30 cellular contexts compared by ENCODE assay signal in the genomic region with DNA sequence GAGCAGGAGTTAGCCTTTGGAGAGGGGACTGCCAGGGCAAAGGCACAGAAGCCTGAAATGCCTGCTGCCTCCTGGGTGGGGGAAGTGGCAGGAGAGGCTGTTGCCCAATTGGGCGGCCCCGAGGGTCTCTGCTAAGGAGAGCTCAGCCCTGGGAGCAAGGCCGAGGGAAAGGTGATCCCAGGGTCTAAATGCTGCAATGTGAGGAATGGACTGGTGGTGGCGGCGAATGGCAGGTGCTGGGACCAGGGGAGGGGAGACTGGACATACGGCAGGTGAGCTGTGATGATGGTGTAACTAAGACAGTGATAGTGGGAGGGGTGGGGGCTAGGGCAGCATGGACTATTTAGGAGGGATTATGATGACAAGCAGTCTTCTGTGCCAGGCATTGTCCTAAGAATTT.
DNase-seq lines count a peak whose midpoint lies in the region; ATAC-seq, FAIRE-seq and TF ChIP-seq lines count a peak whose summit lies in the region.
"Had no signal": no experiment of that assay in that cellular context is flagged by ENCODE, and none has a peak within 500 bp of the region (broad histone marks: within the 10 kb centered on the region; RNA-seq: fewer than 3 reads in every experiment).

No MANE protein-coding gene starts in this region.

- CTCF ChIA-PET in WTC11 (lab: Charles Lee) = interaction anchor here (0.5 to 3.0 kb wide), 25 partner anchors 9 to 593 kb away, joined by 3 to 31 read pairs (median 4); no protein-coding TSS in a partner anchor
- CTCF ChIA-PET in HepG2 (lab: Yijun Ruan, JAX; ENCODE audit: low intra/inter-chr PET ratio, low total read pairs) = no interaction called here

- H3K9me3 Mint-ChIP-seq in natural killer cell treated with Interleukin-12 subunit alpha and Interleukin-12 subunit beta and Interleukin-15 and Interleukin-18, amount 100 ng/mL, for 72 hours = no peaks in the 10 kb centered on the region
- no peaks in the 10 kb centered on the region for H3K9me3 Mint-ChIP-seq in natural killer cell
- no peaks in the 10 kb centered on the region for H3K9me3 Mint-ChIP-seq in WTC11
- H3K9me3 Mint-ChIP-seq in mesothelial cell of epicardium = no peaks in the 10 kb centered on the region
- H3K9me3 Mint-ChIP-seq: activated CD4-positive, alpha-beta memory T cell treated with anti-CD3 and anti-CD28 coated beads, Interleukin-2, amount 10 ng/mL, durations not matched to agents 7 days and 5 days; activated naive CD8-positive, alpha-beta T cell treated with anti-CD3 and anti-CD28 coated beads, Interleukin-2, amount 10 ng/mL, durations not matched to agents 7 days and 5 days; activated T-helper 2 cell treated with anti-CD3 and anti-CD28 coated beads, Interferon-gamma antibody, Interleukin-2, Interleukin-4, amounts not matched to agents 10 μg/mL and 5 μg/mL and 100 μg/mL, durations not matched to agents 14 hours and 24 hours and 36 hours; central memory CD8-positive, alpha-beta T cell; HFFc6; stimulated activated memory B cell treated with anti-CD40 and anti-IgM and Interleukin-4, amounts not matched to agents 10 μg/mL and 1 μg/mL and 100 μg/mL, for 72 hours; T-helper 1 cell treated with Interleukin-12 subunit alpha and Interleukin-12 subunit beta and Interleukin-4 antibody, amounts not matched to agents 30 μg/mL and 1 μg/mL, for 36 hours; type B pancreatic cell had no signal

- H3K9me3 ChIP-seq in HepG2 (ENCODE audit: low read length) = no peaks in the 10 kb centered on the region
- H3K9me3 ChIP-seq: gastroesophageal sphincter, sigmoid colon had no signal

- TF ChIP-seq RAD21 in HepG2 (CRISPR knock-in tag; IDR thresholded peaks at IDR 0.05) = no peak

- in situ Hi-C loops in HepG2 (cut with HindIII; ENCODE audit: extremely low pct_ligation_motif_present, low pct_unique_long_range_greater_than_20kb) = no loop called here

- no peak for TF ChIP-seq POLR2A in HepG2 (IDR thresholded peaks at IDR 0.05; ENCODE audit: insufficient read depth in 1 of 2, low read depth in 2 of 2, low read length in 2 of 2)

- peaks cover 72% of the 10 kb centered on the region for H3K4me1 ChIP-seq in HepG2 (ENCODE audit: insufficient read depth, low read length)
- H3K4me1 ChIP-seq: gastroesophageal sphincter had no signal

- H2AFZ ChIP-seq in HepG2 (ENCODE audit: low read length) = no peak overlapping the region

- TF ChIP-seq CTCF in natural killer cell (IDR thresholded peaks at IDR 0.05) (no peak), WTC11 (IDR thresholded peaks at IDR 0.05) (no peak), HepG2 (CRISPR knock-in tag; IDR thresholded peaks at IDR 0.05) (peak; percentile 56), mesothelial cell of epicardium (IDR thresholded peaks at IDR 0.05; ENCODE audit: unreplicated experiment) (no peak)

- no peak for FAIRE-seq in HepG2 (lab: Jason Lieb, UNC)
- FAIRE-seq: astrocyte, endometrium had no signal

- 20% methylated on average over 6 of the region's 6 CpGs for WGBS in HepG2 (ENCODE audit: low lambda C conversion rate)

- BruUV-seq in HepG2 (replicated peaks; lab: Mats Ljungman, UMichigan) = no TSS peak

- H3K4me3 ChIP-seq in HepG2 (replicated peaks in 1 of 3; ENCODE audit: insufficient read depth in 1 of 3, low read depth in 2 of 3, low read length in 3 of 3) = peak overlapping the region in 1 of 3 experiments; percentile 21; a peak in 1 of 6 replicates
- H3K4me3 ChIP-seq: gastroesophageal sphincter, sigmoid colon had no signal

- peaks cover 0 to 9% of the 10 kb centered on the region in 2 donors for H3K4me1 Mint-ChIP-seq in natural killer cell treated with Interleukin-12 subunit alpha and Interleukin-12 subunit beta and Interleukin-15 and Interleukin-18, amount 100 ng/mL, for 72 hours (ENCODE audit: low read depth in 2 of 2)
- peaks cover 0 to 6% of the 10 kb centered on the region in 2 donors for H3K4me1 Mint-ChIP-seq in natural killer cell
- peaks cover 16% of the 10 kb centered on the region for H3K4me1 Mint-ChIP-seq in WTC11
- H3K4me1 Mint-ChIP-seq in mesothelial cell of epicardium = peaks cover 55% of the 10 kb centered on the region
- H3K4me1 Mint-ChIP-seq: activated CD4-positive, alpha-beta memory T cell treated with anti-CD3 and anti-CD28 coated beads, Interleukin-2, amount 10 ng/mL, durations not matched to agents 7 days and 5 days; activated naive CD8-positive, alpha-beta T cell treated with anti-CD3 and anti-CD28 coated beads, Interleukin-2, amount 10 ng/mL, durations not matched to agents 7 days and 5 days; central memory CD8-positive, alpha-beta T cell; stimulated activated memory B cell treated with anti-CD40 and anti-IgM and Interleukin-4, amounts not matched to agents 10 μg/mL and 1 μg/mL and 100 μg/mL, for 72 hours had no signal

- H3K9ac ChIP-seq in HepG2 (ENCODE audit: insufficient read depth, low read depth, low read length) = no peak overlapping the region; the same call in 1 of the 2 replicates

- no peak overlapping the region for H3K27ac ChIP-seq in HepG2 (ENCODE audit: extremely low read length, insufficient read depth, low read length)
- H3K27ac ChIP-seq: gastroesophageal sphincter, sigmoid colon had no signal

- H3K27me3 Mint-ChIP-seq in natural killer cell treated with Interleukin-12 subunit alpha and Interleukin-12 subunit beta and Interleukin-15 and Interleukin-18, amount 100 ng/mL, for 72 hours = no peaks in the 10 kb centered on the region
- H3K27me3 Mint-ChIP-seq in natural killer cell (ENCODE audit: low read depth in 2 of 2) (peaks cover 0 to 2% of the 10 kb centered on the region in 2 donors), WTC11 (ENCODE audit: low read depth) (no peaks in the 10 kb centered on the region), mesothelial cell of epicardium (ENCODE audit: low read depth) (no peaks in the 10 kb centered on the region)
- H3K27me3 Mint-ChIP-seq: activated CD4-positive, alpha-beta memory T cell treated with anti-CD3 and anti-CD28 coated beads, Interleukin-2, amount 10 ng/mL, durations not matched to agents 7 days and 5 days; central memory CD8-positive, alpha-beta T cell; progenitor cell of endocrine pancreas had no signal

- TF ChIP-seq EP300 in HepG2 (IDR thresholded peaks at IDR 0.05; ENCODE audit: low read depth in 2 of 2, low read length in 2 of 2) (no peak), HepG2 (CRISPR knock-in tag; IDR thresholded peaks at IDR 0.05; ENCODE audit: borderline replicate concordance) (no peak)

- H3K36me3 Mint-ChIP-seq in natural killer cell treated with Interleukin-12 subunit alpha and Interleukin-12 subunit beta and Interleukin-15 and Interleukin-18, amount 100 ng/mL, for 72 hours = no peaks in the 10 kb centered on the region
- H3K36me3 Mint-ChIP-seq in natural killer cell (no peaks in the 10 kb centered on the region), WTC11 (no peaks in the 10 kb centered on the region), mesothelial cell of epicardium (no peaks in the 10 kb centered on the region)
- H3K36me3 Mint-ChIP-seq: activated naive CD8-positive, alpha-beta T cell treated with anti-CD3 and anti-CD28 coated beads, Interleukin-2, amount 10 ng/mL, durations not matched to agents 7 days and 5 days; stimulated activated memory B cell treated with anti-CD40 and anti-IgM and Interleukin-4, amounts not matched to agents 10 μg/mL and 1 μg/mL and 100 μg/mL, for 72 hours; type B pancreatic cell had no signal

- peak; percentile 46 for DNase-seq in natural killer cell treated with Interleukin-12 subunit alpha and Interleukin-12 subunit beta and Interleukin-15 and Interleukin-18, amount 100 ng/mL, for 72 hours (ENCODE audit: low spot score)
- DNase-seq in natural killer cell = no peak
- DNase-seq in WTC11 (ENCODE audit: low spot score) = peak; percentile 48
- DNase-seq in HepG2 (ENCODE audit: low spot score) = no peak
- no peak for DNase-seq in mesothelial cell of epicardium (ENCODE audit: low spot score in 2 of 2, unreplicated experiment in 2 of 2)
- no peak for DNase-seq in NK-92 (lab: John Stamatoyannopoulos, UW; ENCODE audit: unreplicated experiment)
- DNase-seq: activated CD4-positive, alpha-beta memory T cell treated with anti-CD3 and anti-CD28 coated beads, Interleukin-2, amount 10 ng/mL, durations not matched to agents 7 days and 5 days; activated CD4-positive, alpha-beta T cell treated with anti-CD3 and anti-CD28 coated beads for 1 hour; activated naive CD8-positive, alpha-beta T cell treated with anti-CD3 and anti-CD28 coated beads, Interleukin-2, amount 10 ng/mL, durations not matched to agents 7 days and 5 days; C1 segment of cervical spinal cord; Calu3; HFFc6; hippocampal formation; NCI-H187; NCI-H2171; NCI-H524 treated with DMSO at 0.1 percent for 48 hours; RPMI8226; sigmoid colon; stimulated activated CD4-positive, alpha-beta T cell treated with anti-CD3 and anti-CD28 coated beads, Interleukin-4, amount 100 ng/mL, for 4 hours; substantia nigra had no signal

- H3K79me2 ChIP-seq in HepG2 (ENCODE audit: insufficient read depth, low read length) = no peaks in the 10 kb centered on the region

- POLR2A ChIA-PET in WTC11 (lab: Charles Lee) = no interaction called here
- POLR2A ChIA-PET in HepG2 (lab: Yijun Ruan, JAX) = no interaction called here

- no peak for ATAC-seq in natural killer cell treated with Interleukin-12 subunit alpha and Interleukin-12 subunit beta and Interleukin-15 and Interleukin-18, amount 100 ng/mL, for 72 hours
- ATAC-seq in natural killer cell (no peak), WTC11 (peak; percentile 74), HepG2 (peak; percentile 20), GM21786 (IDR thresholded peaks at IDR 0.05; ENCODE audit: unreplicated experiment) (no peak)
- ATAC-seq: gastroesophageal sphincter; stimulated activated memory B cell treated with anti-CD40 and anti-IgM and Interleukin-4, amounts not matched to agents 10 μg/mL and 1 μg/mL and 100 μg/mL, for 72 hours had no signal

- no peaks in the 10 kb centered on the region for H4K20me1 ChIP-seq in HepG2 (ENCODE audit: insufficient read depth, low read length)

- H3K36me3 ChIP-seq in HepG2 (replicated peaks in 1 of 2; ENCODE audit: control insufficient read depth in 1 of 2, insufficient read depth in 2 of 2, low read length in 2 of 2) = no peaks in the 10 kb centered on the region

- peak overlapping the region; percentile 74 for H3K4me2 ChIP-seq in HepG2 (ENCODE audit: low read depth, low read length)

- intact Hi-C loops in natural killer cell (cut with micrococcal nuclease) = no loop called here
- intact Hi-C loops in HepG2 (cut with micrococcal nuclease; ENCODE audit: unreplicated experiment) = no loop called here

- no peak overlapping the region for H3K27ac Mint-ChIP-seq in natural killer cell treated with Interleukin-12 subunit alpha and Interleukin-12 subunit beta and Interleukin-15 and Interleukin-18, amount 100 ng/mL, for 72 hours
- H3K27ac Mint-ChIP-seq in natural killer cell (no peak overlapping the region), WTC11 (no peak overlapping the region), mesothelial cell of epicardium (no peak overlapping the region)
- H3K27ac Mint-ChIP-seq: activated CD4-positive, alpha-beta memory T cell treated with anti-CD3 and anti-CD28 coated beads, Interleukin-2, amount 10 ng/mL, durations not matched to agents 7 days and 5 days; activated naive CD8-positive, alpha-beta T cell treated with anti-CD3 and anti-CD28 coated beads, Interleukin-2, amount 10 ng/mL, durations not matched to agents 7 days and 5 days; activated T-helper 2 cell treated with anti-CD3 and anti-CD28 coated beads, Interferon-gamma antibody, Interleukin-2, Interleukin-4, amounts not matched to agents 10 μg/mL and 5 μg/mL and 100 μg/mL, durations not matched to agents 14 hours and 24 hours and 36 hours; HFFc6; stimulated activated memory B cell treated with anti-CD40 and anti-IgM and Interleukin-4, amounts not matched to agents 10 μg/mL and 1 μg/mL and 100 μg/mL, for 72 hours; T-helper 1 cell treated with Interleukin-12 subunit alpha and Interleukin-12 subunit beta and Interleukin-4 antibody, amounts not matched to agents 30 μg/mL and 1 μg/mL, for 36 hours; type B pancreatic cell had no signal

- no peak overlapping the region for H3K4me3 Mint-ChIP-seq in natural killer cell treated with Interleukin-12 subunit alpha and Interleukin-12 subunit beta and Interleukin-15 and Interleukin-18, amount 100 ng/mL, for 72 hours
- H3K4me3 Mint-ChIP-seq in natural killer cell (no peak overlapping the region), WTC11 (no peak overlapping the region), mesothelial cell of epicardium (no peak overlapping the region)
- H3K4me3 Mint-ChIP-seq: activated CD4-positive, alpha-beta memory T cell treated with anti-CD3 and anti-CD28 coated beads, Interleukin-2, amount 10 ng/mL, durations not matched to agents 7 days and 5 days; activated naive CD8-positive, alpha-beta T cell treated with anti-CD3 and anti-CD28 coated beads, Interleukin-2, amount 10 ng/mL, durations not matched to agents 7 days and 5 days; central memory CD8-positive, alpha-beta T cell; HFFc6; stimulated activated memory B cell treated with anti-CD40 and anti-IgM and Interleukin-4, amounts not matched to agents 10 μg/mL and 1 μg/mL and 100 μg/mL, for 72 hours; T-helper 1 cell treated with Interleukin-12 subunit alpha and Interleukin-12 subunit beta and Interleukin-4 antibody, amounts not matched to agents 30 μg/mL and 1 μg/mL, for 36 hours; type B pancreatic cell had no signal

- peaks cover 0 to 3% of the 10 kb centered on the region in 2 experiments; a peak in 4 of 5 replicates for H3K27me3 ChIP-seq in HepG2 (ENCODE audit: control insufficient read depth in 1 of 2, insufficient read depth in 2 of 2, low read length in 2 of 2)
- H3K27me3 ChIP-seq: gastroesophageal sphincter, sigmoid colon had no signal

Comparison
In these comparisons a context has a peak if more than half of its experiments do, and no peak if none do; other contexts are left out.
1. DNase-seq: peak in natural killer cell treated with Interleukin-12 subunit alpha and Interleukin-12 subunit beta and Interleukin-15 and Interleukin-18, amount 100 ng/mL, for 72 hours (single experiment) and WTC11 (single experiment); none in natural killer cell (single experiment), HepG2 (single experiment), mesothelial cell of epicardium (0 of 2) and NK-92 (single experiment).
2. ATAC-seq: peak in WTC11 (single experiment) and HepG2 (single experiment); none in natural killer cell treated with Interleukin-12 subunit alpha and Interleukin-12 subunit beta and Interleukin-15 and Interleukin-18, amount 100 ng/mL, for 72 hours (0 of 2), natural killer cell (0 of 3) and GM21786 (single experiment).